In genomic region chr21:43768868-43769167, GRCh38 we compare ENCODE assay signal across 14 cellular contexts. TPM values are rescaled to one million over a fixed set of nuclear protein-coding genes. Genes with fewer than 3 reads are reported as not detected.
DNase-seq lines count a peak whose midpoint lies in the region; ATAC-seq and TF ChIP-seq lines count a peak whose summit lies in the region.
"Had no signal": no experiment of that assay in that cellular context is flagged by ENCODE, and none has a peak within 500 bp of the region (broad histone marks: within the 10 kb centered on the region; RNA-seq: fewer than 3 reads in every experiment).

No MANE protein-coding gene starts in this region.

- H3K9me3 Mint-ChIP-seq in H9, result no peaks in the 10 kb centered on the region
- peaks cover 7 to 8% of the 10 kb centered on the region in 2 donors for H3K9me3 Mint-ChIP-seq in stimulated activated naive B cell treated with anti-CD40 and anti-IgM and Interleukin-4, amounts not matched to agents 10 μg/mL and 1 μg/mL and 100 μg/mL, for 72 hours
- H3K9me3 Mint-ChIP-seq: activated naive CD8-positive, alpha-beta T cell treated with anti-CD3 and anti-CD28 coated beads, Interleukin-2, amount 10 ng/mL, durations not matched to agents 7 days and 5 days had no signal

- no peak overlapping the region for H3K56ac ChIP-seq in H9 (ENCODE audit: insufficient read length, low read depth, low read length)

- H3K27me3 ChIP-seq in H9 (ENCODE audit: insufficient read depth, low read length) (no peaks in the 10 kb centered on the region), hepatocyte (no peaks in the 10 kb centered on the region)

- no peak overlapping the region for H2BK12ac ChIP-seq in H9 (ENCODE audit: insufficient read length, low read depth, low read length)

- no peak overlapping the region for H2BK20ac ChIP-seq in H9 (ENCODE audit: low read depth, low read length, poor library complexity, severe bottlenecking)

- peak overlapping the region; percentile 64 to 93 (median 85); a peak in 6 of 7 replicates for H3K27ac Mint-ChIP-seq in H9
- no peak overlapping the region for H3K27ac Mint-ChIP-seq in T-helper 17 cell
- peak overlapping the region; percentile 80 for H3K27ac Mint-ChIP-seq in stimulated activated naive B cell treated with anti-CD40 and anti-IgM and Interleukin-4, amounts not matched to agents 10 μg/mL and 1 μg/mL and 100 μg/mL, for 72 hours
- H3K27ac Mint-ChIP-seq: activated naive CD8-positive, alpha-beta T cell treated with anti-CD3 and anti-CD28 coated beads, Interleukin-2, amount 10 ng/mL, durations not matched to agents 7 days and 5 days had no signal

- no peaks in the 10 kb centered on the region for H3K27me3 Mint-ChIP-seq in H9 (ENCODE audit: low read depth)
- H3K27me3 Mint-ChIP-seq in T-helper 17 cell, result no peaks in the 10 kb centered on the region
- peaks cover 0 to 9% of the 10 kb centered on the region in 2 donors for H3K27me3 Mint-ChIP-seq in stimulated activated naive B cell treated with anti-CD40 and anti-IgM and Interleukin-4, amounts not matched to agents 10 μg/mL and 1 μg/mL and 100 μg/mL, for 72 hours
- H3K27me3 Mint-ChIP-seq: activated naive CD8-positive, alpha-beta T cell treated with anti-CD3 and anti-CD28 coated beads, Interleukin-2, amount 10 ng/mL, durations not matched to agents 7 days and 5 days had no signal

- H3T11ph ChIP-seq in H9 (ENCODE audit: low read length), result no peak overlapping the region

- H3K9me3 ChIP-seq in H9 (ENCODE audit: control insufficient read depth, low read depth, low read length) (no peaks in the 10 kb centered on the region), T-helper 17 cell (ENCODE audit: control insufficient read depth, low read length, poor library complexity, severe bottlenecking) (no peaks in the 10 kb centered on the region), hepatocyte (ENCODE audit: low read depth) (no peaks in the 10 kb centered on the region)

- H2BK5ac ChIP-seq in H9 (ENCODE audit: insufficient read length, low read length), result no peak overlapping the region

- no peak overlapping the region for H2AK5ac ChIP-seq in H9 (ENCODE audit: insufficient read length, low read length)

- H3K27ac ChIP-seq in H9 (ENCODE audit: insufficient read length, low read depth, low read length) (no peak overlapping the region), hepatocyte (peak overlapping the region; percentile 97)

- TF ChIP-seq CTCF in H9 (conservative IDR thresholded peaks at IDR 0.05) (no peak), hepatocyte (IDR thresholded peaks at IDR 0.05; ENCODE audit: poor library complexity) (no peak)

- H3K18ac ChIP-seq in H9 (ENCODE audit: insufficient read length, low read depth, low read length), result no peak overlapping the region

- no peaks in the 10 kb centered on the region for H3K23me2 ChIP-seq in H9 (ENCODE audit: insufficient read length, low read depth, low read length, poor library complexity, severe bottlenecking)

- no peak overlapping the region for H3K14ac ChIP-seq in H9 (ENCODE audit: insufficient read depth, low read length)

- H3K9me2 ChIP-seq in hepatocyte (replicated peaks; ENCODE audit: insufficient read depth), result no peaks in the 10 kb centered on the region

- no peaks in the 10 kb centered on the region for H3K79me1 ChIP-seq in H9 (ENCODE audit: insufficient read depth, low read depth, low read length, poor library complexity, severe bottlenecking)

- H2AFZ ChIP-seq in H9 (ENCODE audit: low read length) (no peak overlapping the region), hepatocyte (no peak overlapping the region)

- no peak overlapping the region for H4K5ac ChIP-seq in H9 (ENCODE audit: insufficient read length, low read depth, low read length)

- no peak overlapping the region for H3K23ac ChIP-seq in H9 (ENCODE audit: insufficient read length, low read depth, low read length)

- H3K79me2 ChIP-seq in H9 (ENCODE audit: insufficient read depth, low read length) (no peaks in the 10 kb centered on the region), hepatocyte (peaks cover 6% of the 10 kb centered on the region)

- H3K4me1 Mint-ChIP-seq in H9 (peaks cover 39 to 44% of the 10 kb centered on the region in 2 experiments), T-helper 17 cell (peaks cover 12% of the 10 kb centered on the region)
- H3K4me1 Mint-ChIP-seq in stimulated activated naive B cell treated with anti-CD40 and anti-IgM and Interleukin-4, amounts not matched to agents 10 μg/mL and 1 μg/mL and 100 μg/mL, for 72 hours, result peaks cover 23 to 29% of the 10 kb centered on the region in 2 donors

- H3K36me3 Mint-ChIP-seq in H9 (ENCODE audit: insufficient read depth in 1 of 3, low read depth in 3 of 3) (peaks cover 5 to 10% (median 9%) of the 10 kb centered on the region in 3 experiments; a peak in 6 of 7 replicates), T-helper 17 cell (ENCODE audit: low read depth) (peaks cover 2% of the 10 kb centered on the region)
- peaks cover 21 to 28% of the 10 kb centered on the region in 2 donors for H3K36me3 Mint-ChIP-seq in stimulated activated naive B cell treated with anti-CD40 and anti-IgM and Interleukin-4, amounts not matched to agents 10 μg/mL and 1 μg/mL and 100 μg/mL, for 72 hours

- H3K4me1 ChIP-seq in H9 (ENCODE audit: insufficient read depth, low read length) (peaks cover 4% of the 10 kb centered on the region; the same call in 1 of the 2 replicates), hepatocyte (ENCODE audit: insufficient read depth) (peaks cover 20% of the 10 kb centered on the region)

- H4K91ac ChIP-seq in H9 (ENCODE audit: insufficient read length, low read depth, low read length), result no peak overlapping the region

- no peak overlapping the region for H2BK120ac ChIP-seq in H9 (ENCODE audit: low read depth, low read length, poor library complexity, severe bottlenecking)

- H4K20me1 ChIP-seq in H9 (ENCODE audit: control insufficient read depth, insufficient read depth, insufficient read length) (no peaks in the 10 kb centered on the region), hepatocyte (ENCODE audit: insufficient read depth, poor library complexity, severe bottlenecking) (peaks cover 2% of the 10 kb centered on the region)

- no CpG with 5 or more reads among the region's 8 CpGs for WGBS in H9 (ENCODE audit: extremely low coverage, insufficient read length, low lambda C conversion rate)
- 71% methylated on average over 8 of the region's 8 CpGs for WGBS in hepatocyte (ENCODE audit: low lambda C conversion rate, missing lambda C conversion rate)

- no peak overlapping the region for H3K4me3 Mint-ChIP-seq in H9
- H3K4me3 Mint-ChIP-seq in T-helper 17 cell, result peak overlapping the region; percentile 56
- no peak overlapping the region for H3K4me3 Mint-ChIP-seq in stimulated activated naive B cell treated with anti-CD40 and anti-IgM and Interleukin-4, amounts not matched to agents 10 μg/mL and 1 μg/mL and 100 μg/mL, for 72 hours
- H3K4me3 Mint-ChIP-seq: activated naive CD8-positive, alpha-beta T cell treated with anti-CD3 and anti-CD28 coated beads, Interleukin-2, amount 10 ng/mL, durations not matched to agents 7 days and 5 days had no signal

- H3K36me3 ChIP-seq in hepatocyte (replicated peaks; ENCODE audit: insufficient read depth, low read depth), result no peaks in the 10 kb centered on the region

- H3K4me2 ChIP-seq in H9 (ENCODE audit: insufficient read depth, insufficient read length, low read length) (no peak overlapping the region), hepatocyte (peak overlapping the region; percentile 44)

- no peak for DNase-seq in H9
- DNase-seq in T-helper 17 cell, result no peak
- DNase-seq in hepatocyte (ENCODE audit: low spot score), result no peak
- no peak for DNase-seq in stimulated activated naive B cell treated with anti-CD40 and anti-IgM and Interleukin-4, amounts not matched to agents 10 μg/mL and 1 μg/mL and 100 μg/mL, for 72 hours
- no peak for DNase-seq in NCI-H446 treated with DMSO at 0.1 percent for 48 hours (lab: John Stamatoyannopoulos, UW)
- no peak for DNase-seq in glomerular visceral epithelial cell (ENCODE audit: extremely low spot score)
- no peak for DNase-seq in effector CD4-positive, alpha-beta T cell
- DNase-seq: activated CD4-positive, CD25-positive, alpha-beta regulatory T cell; activated CD8-positive, alpha-beta memory T cell treated with anti-CD3 and anti-CD28 coated beads, Interleukin-2, amount 50 U/mL, for 48 hours; activated naive CD8-positive, alpha-beta T cell treated with anti-CD3 and anti-CD28 coated beads, Interleukin-2, amount 10 ng/mL, durations not matched to agents 7 days and 5 days; GF-D8; KBM-7; NCI-H1417 treated with DMSO at 0.1 percent for 48 hours; NCI-H524 had no signal

- no peak overlapping the region for H3K9ac ChIP-seq in H9 (ENCODE audit: extremely low read depth, insufficient read length, low read length)

- ATAC-seq in T-helper 17 cell, result no peak
- ATAC-seq in stimulated activated naive B cell treated with anti-CD40 and anti-IgM and Interleukin-4, amounts not matched to agents 10 μg/mL and 1 μg/mL and 100 μg/mL, for 72 hours (replicated peaks), result no peak

- H3K4ac ChIP-seq in H9 (ENCODE audit: low read depth, low read length), result no peak overlapping the region

- no peak overlapping the region for H3K4me3 ChIP-seq in hepatocyte

- no peak overlapping the region for H4K8ac ChIP-seq in H9 (replicated peaks; ENCODE audit: insufficient read length, low read depth, low read length)

- no peak overlapping the region for H2BK15ac ChIP-seq in H9 (ENCODE audit: low read depth, low read length)

RNA-seq across cellular contexts. Expression of gene CSTB, which starts 7.3 kb away (rescaled TPM):
- total RNA-seq in H9 (2021) (40.7 and 44.5 TPM in 2 replicates), T-helper 17 cell (10 to 100 TPM; 22.0 to 26.0 TPM), hepatocyte (24.1 and 30.4 TPM in 2 replicates)
- 116 and 120 TPM in 2 replicates for polyA plus RNA-seq in hepatocyte

RNA-seq across cellular contexts. Expression of gene RRP1, which starts 20.6 kb away (rescaled TPM):
- total RNA-seq in H9 (2021), result 73.3 and 76.7 TPM in 2 replicates
- total RNA-seq in T-helper 17 cell, result 10 to 100 TPM; 20.5 to 23.2 TPM
- 20.8 and 24.1 TPM in 2 replicates for total RNA-seq in hepatocyte
- 32.0 and 40.9 TPM in 2 replicates for polyA plus RNA-seq in hepatocyte

RNA-seq across cellular contexts. Expression of gene PDXK, which starts 49.9 kb away (rescaled TPM):
- total RNA-seq in H9 (2021) (109 and 117 TPM in 2 replicates), T-helper 17 cell (100 to 1,000 TPM in 1 of 2 donors, 10 to 100 TPM in 1; 93.1 to 106 TPM), hepatocyte (80.3 and 103 TPM in 2 replicates)
- polyA plus RNA-seq in hepatocyte, result 185 and 192 TPM in 2 replicates
